In the genomic region with DNA sequence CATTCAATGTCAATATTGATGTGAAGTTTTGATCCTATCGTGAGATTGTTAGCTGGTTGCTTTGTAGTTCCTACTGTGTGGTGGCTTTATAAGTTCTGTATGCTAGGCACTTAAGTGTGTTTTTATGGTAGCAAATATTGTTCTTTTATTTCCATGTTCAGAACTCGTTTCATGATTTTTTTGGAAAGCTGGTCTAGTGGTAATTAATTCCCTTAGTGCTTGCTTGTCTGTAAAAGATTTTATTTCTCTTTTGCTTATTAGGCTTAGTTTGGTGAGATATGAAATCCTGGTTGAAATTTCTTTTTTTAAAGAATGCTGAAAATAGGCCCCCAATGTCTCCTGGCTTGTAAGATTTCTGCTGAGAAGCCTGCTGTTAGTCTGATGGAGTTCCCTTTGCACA, we compare ENCODE assay signal across 23 cellular contexts.
"Had no signal": no experiment of that assay in that cellular context is flagged by ENCODE, and none has a peak within 500 bp of the region (broad histone marks: within the 10 kb centered on the region; RNA-seq: fewer than 3 reads in every experiment).

No MANE protein-coding gene starts in this region.

- H3K4me3 ChIP-seq: colonic mucosa, coronary artery, dorsolateral prefrontal cortex, esophagus muscularis mucosa, esophagus squamous epithelium, gastrocnemius medialis, gastroesophageal sphincter, heart left ventricle, heart right ventricle had no signal

- H3K9me3 ChIP-seq: colonic mucosa, gastrocnemius medialis had no signal

- H3K27ac ChIP-seq: colonic mucosa, coronary artery, dorsolateral prefrontal cortex, epithelial cell of prostate, esophagus muscularis mucosa, esophagus squamous epithelium, foreskin keratinocyte, gastrocnemius medialis, gastroesophageal sphincter, heart left ventricle, heart right ventricle had no signal

- H3K4me1 ChIP-seq: colonic mucosa, esophagus muscularis mucosa, esophagus squamous epithelium, foreskin keratinocyte, gastrocnemius medialis, gastroesophageal sphincter, heart left ventricle, heart right ventricle had no signal

- H3K36me3 ChIP-seq: colonic mucosa, esophagus muscularis mucosa, esophagus squamous epithelium, gastrocnemius medialis, gastroesophageal sphincter, heart left ventricle, heart right ventricle had no signal

- DNase-seq: colonic mucosa; cortex of kidney; dermis blood vessel endothelial cell; dorsolateral prefrontal cortex; effector CD4-positive, alpha-beta T cell; effector CD8-positive, alpha-beta T cell; effector memory CD4-positive, alpha-beta T cell; effector memory CD8-positive, alpha-beta T cell; endodermal cell; erythroblast; esophagus squamous epithelium; foreskin fibroblast; foreskin keratinocyte; foreskin melanocyte; gastrocnemius medialis; glutamatergic neuron; head of caudate nucleus; heart left ventricle; heart right ventricle had no signal
